In the genomic region with DNA sequence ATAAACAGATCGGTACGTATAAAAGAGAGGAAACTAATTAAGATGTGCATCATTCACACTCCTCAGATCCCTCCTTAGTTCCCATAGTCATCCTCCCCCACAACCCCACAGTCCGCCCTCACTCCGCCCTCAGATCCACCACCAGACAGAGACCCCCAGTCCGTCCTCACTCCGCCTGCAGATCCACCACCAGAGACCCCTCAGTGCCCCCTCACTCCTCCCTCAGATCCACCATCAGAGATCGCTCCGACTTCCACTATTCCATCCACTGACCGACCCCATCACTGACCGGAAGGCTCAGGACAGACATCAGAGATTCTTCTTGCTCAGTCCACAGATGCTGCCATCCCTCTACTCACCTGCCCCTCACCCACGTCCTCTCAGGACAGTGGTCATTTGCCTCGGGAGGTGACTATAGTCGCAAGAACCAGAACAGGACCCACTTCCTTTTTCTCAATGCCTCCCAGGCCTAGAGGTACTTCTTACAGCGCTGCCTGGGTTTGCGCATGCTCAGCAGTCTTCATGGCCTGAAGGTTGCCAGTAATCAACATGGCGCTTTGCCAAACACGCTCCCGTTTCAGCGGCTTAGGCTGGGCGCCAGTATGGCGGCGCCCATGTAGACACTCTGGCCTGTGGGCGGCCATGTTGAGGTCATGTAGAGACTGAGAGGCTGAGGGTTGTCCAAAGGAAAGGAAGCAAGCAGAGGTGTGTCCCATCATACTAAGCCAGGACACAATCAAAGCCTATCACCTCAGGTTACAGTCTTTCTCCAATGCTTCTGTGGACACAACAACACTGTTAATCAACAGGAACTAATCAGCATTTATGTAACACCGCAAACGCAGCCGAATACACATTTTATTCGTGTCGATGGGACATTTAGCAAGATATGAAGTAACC, we compare ENCODE assay signal across 8 cellular contexts. TPM values are rescaled to one million over a fixed set of nuclear protein-coding genes. Genes with fewer than 3 reads are reported as not detected.
A peak's percentile ranks its signal among the peaks of the same experiment; 100 is the strongest.
DNase-seq lines count a peak whose midpoint lies in the region; ATAC-seq and FAIRE-seq lines count a peak whose summit lies in the region.

TSS of gene ZNF484 (minus strand) at position 508 of the 900 bp plus-strand sequence. CDS start 3,009 bp downstream, outside the sequence.

- peak within 1 kb of the TSS; percentile 96 to 100 (median 98) for H3K27ac Mint-ChIP-seq in naive B cell
- H3K27ac Mint-ChIP-seq in stimulated activated memory B cell treated with anti-CD40 and anti-IgM and Interleukin-4, amounts not matched to agents 10 μg/mL and 1 μg/mL and 100 μg/mL, for 72 hours, result peak within 1 kb of the TSS; percentile 97

- H3K4me1 Mint-ChIP-seq in naive B cell, result peaks cover 23 to 31% (median 30%) of the 10 kb centered on the region in 3 donors
- H3K4me1 Mint-ChIP-seq in stimulated activated memory B cell treated with anti-CD40 and anti-IgM and Interleukin-4, amounts not matched to agents 10 μg/mL and 1 μg/mL and 100 μg/mL, for 72 hours, result peaks cover 42% of the 10 kb centered on the region

- peaks cover 0 to 16% of the 10 kb centered on the region in 2 donors for H3K36me3 Mint-ChIP-seq in naive B cell
- peaks cover 15% of the 10 kb centered on the region for H3K36me3 Mint-ChIP-seq in stimulated activated memory B cell treated with anti-CD40 and anti-IgM and Interleukin-4, amounts not matched to agents 10 μg/mL and 1 μg/mL and 100 μg/mL, for 72 hours

- H3K4me3 Mint-ChIP-seq in naive B cell, result peak within 1 kb of the TSS; percentile 96 to 100 (median 99)
- peak within 1 kb of the TSS; percentile 99 for H3K4me3 Mint-ChIP-seq in stimulated activated memory B cell treated with anti-CD40 and anti-IgM and Interleukin-4, amounts not matched to agents 10 μg/mL and 1 μg/mL and 100 μg/mL, for 72 hours

- ATAC-seq in GM21786 (IDR thresholded peaks at IDR 0.05; ENCODE audit: unreplicated experiment), result peak; percentile 96
- peak; percentile 92 to 93 for ATAC-seq in naive B cell (ENCODE audit: low read depth in 2 of 2)
- ATAC-seq in stimulated activated memory B cell treated with anti-CD40 and anti-IgM and Interleukin-4, amounts not matched to agents 10 μg/mL and 1 μg/mL and 100 μg/mL, for 72 hours, result peak; percentile 100

- DNase-seq in DMS79 (lab: John Stamatoyannopoulos, UW) (peak; percentile 88), RCC 7860 (ENCODE audit: low spot score) (peak; percentile 96), activated T-helper 1 cell treated with Interleukin-2 at 50 U/mL for 16 hours (ENCODE audit: low read depth) (peak; percentile 93), fibroblast of gingiva (ENCODE audit: low read depth) (peak; percentile 96), naive B cell (peak; percentile 94)

- H3K27me3 Mint-ChIP-seq in naive B cell, result peaks cover 0 to 5% (median 0%) of the 10 kb centered on the region in 3 donors
- peaks cover 5% of the 10 kb centered on the region for H3K27me3 Mint-ChIP-seq in stimulated activated memory B cell treated with anti-CD40 and anti-IgM and Interleukin-4, amounts not matched to agents 10 μg/mL and 1 μg/mL and 100 μg/mL, for 72 hours

- H3K36me3 ChIP-seq in KOPT-K1 (ENCODE audit: insufficient read depth, low read length), result no peaks in the 10 kb centered on the region

- peak; percentile 91 for FAIRE-seq in RCC 7860 (lab: Jason Lieb, UNC)

- no peaks in the 10 kb centered on the region for H3K9me3 Mint-ChIP-seq in naive B cell
- no peaks in the 10 kb centered on the region for H3K9me3 Mint-ChIP-seq in stimulated activated memory B cell treated with anti-CD40 and anti-IgM and Interleukin-4, amounts not matched to agents 10 μg/mL and 1 μg/mL and 100 μg/mL, for 72 hours

- H3K9me3 ChIP-seq in KOPT-K1 (ENCODE audit: insufficient read depth, low read length, poor library complexity, severe bottlenecking), result no peaks in the 10 kb centered on the region

- peak within 1 kb of the TSS; percentile 88 for H3K27ac ChIP-seq in KOPT-K1 (ENCODE audit: low read depth, low read length, poor library complexity, severe bottlenecking)

RNA-seq across cellular contexts. Expression of gene ZNF484, which starts in this region (rescaled TPM):
- 1 to 10 TPM; 3.8 to 6.3 (median 5.2) TPM for polyA plus RNA-seq in naive B cell (ENCODE audit: low read depth in 6 of 6)

Comparison
In these comparisons a context has a peak if more than half of its experiments do, and no peak if none do; other contexts are left out.
1. Peak in every context shown above with its lines: DNase-seq, ATAC-seq and H3K27ac ChIP-seq.